Comparison of ENCODE assay signal across 14 cellular contexts in the genomic region with DNA sequence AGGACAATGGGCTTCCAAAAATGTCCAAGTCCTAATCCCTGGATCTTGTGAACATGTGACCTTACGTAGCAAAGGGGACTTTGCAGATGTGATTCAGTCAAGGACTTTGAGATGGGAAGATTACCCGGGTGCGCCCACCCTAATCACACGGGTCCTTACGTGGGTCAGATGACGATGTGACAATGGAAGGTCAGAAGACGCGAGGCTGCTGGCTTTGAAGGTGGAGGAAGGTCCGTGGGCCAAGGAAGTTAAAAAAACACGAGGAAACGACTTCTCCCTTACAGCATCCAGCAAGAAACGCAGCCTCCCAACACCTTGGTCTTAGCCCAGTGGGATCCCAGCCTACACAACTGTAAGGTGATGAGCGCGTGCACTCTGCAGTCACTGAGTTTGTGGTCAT.
A peak's percentile ranks its signal among the peaks of the same experiment; 100 is the strongest.
DNase-seq lines count a peak whose midpoint lies in the region; ATAC-seq and TF ChIP-seq lines count a peak whose summit lies in the region.
"Had no signal": no experiment of that assay in that cellular context is flagged by ENCODE, and none has a peak within 500 bp of the region (broad histone marks: within the 10 kb centered on the region; RNA-seq: fewer than 3 reads in every experiment).

No MANE protein-coding gene starts in this region.

- no peak for TF ChIP-seq EP300 in stomach (IDR thresholded peaks at IDR 0.05)

- TF ChIP-seq CTCF in Peyer's patch (IDR thresholded peaks at IDR 0.05) = no peak
- no peak for TF ChIP-seq CTCF in lung (IDR thresholded peaks at IDR 0.05; ENCODE audit: control extremely low read depth, extremely low read depth)
- no peak for TF ChIP-seq CTCF in stomach (IDR thresholded peaks at IDR 0.05)

- 80 to 85% methylated on average over 14 of the region's 14 CpGs for WGBS in lung, 2 donors
- WGBS in stomach, 5 donors = 79 to 86% (median 82%) methylated on average over 14 of the region's 14 CpGs

- TF ChIP-seq POLR2A in Peyer's patch (IDR thresholded peaks at IDR 0.05) = no peak
- no peak for TF ChIP-seq POLR2A in stomach (IDR thresholded peaks at IDR 0.05)

- no peak for ATAC-seq in lung (ENCODE audit: insufficient read depth, low FRiP score)
- ATAC-seq: HCT116 had no signal

- H3K27ac ChIP-seq in Peyer's patch = no peak overlapping the region
- no peak overlapping the region for H3K27ac ChIP-seq in lung (ENCODE audit: low read depth in 1 of 2, low read length in 1 of 2)
- H3K27ac ChIP-seq in stomach = no peak overlapping the region
- H3K27ac ChIP-seq: BLaER1 treated with 17β-estradiol and CSF1 and Interleukin-3, amounts not matched to agents 10 nM and 100 nM had no signal

- no peak overlapping the region for H3K4me3 ChIP-seq in Peyer's patch
- H3K4me3 ChIP-seq in lung = no peak overlapping the region
- H3K4me3 ChIP-seq in stomach = no peak overlapping the region
- H3K4me3 ChIP-seq: BLaER1 treated with 17β-estradiol and CSF1 and Interleukin-3, amounts not matched to agents 10 nM and 100 nM had no signal

- H3K27me3 ChIP-seq in Peyer's patch (no peaks in the 10 kb centered on the region), lung (ENCODE audit: control insufficient read depth, insufficient read depth) (no peaks in the 10 kb centered on the region), stomach (peaks cover 0 to 67% (median 0%) of the 10 kb centered on the region in 3 donors)
- H3K27me3 ChIP-seq: BLaER1 treated with 17β-estradiol and CSF1 and Interleukin-3, amounts not matched to agents 10 nM and 100 nM had no signal

- intact Hi-C loops in stomach (cut with DNase I; ENCODE audit: low total_unique reads) = no loop called here

- H3K4me1 ChIP-seq in Peyer's patch (no peaks in the 10 kb centered on the region), lung (ENCODE audit: control insufficient read depth in 2 of 2, insufficient read depth in 2 of 2, low read length in 2 of 2) (no peaks in the 10 kb centered on the region), stomach (no peaks in the 10 kb centered on the region)
- H3K4me1 ChIP-seq: BLaER1 treated with 17β-estradiol and CSF1 and Interleukin-3, amounts not matched to agents 10 nM and 100 nM had no signal

- H3K9me3 ChIP-seq in Peyer's patch (no peaks in the 10 kb centered on the region), lung (ENCODE audit: control insufficient read depth in 2 of 2, insufficient read depth in 1 of 2, low read length in 1 of 2) (peaks cover 0 to 3% of the 10 kb centered on the region in 2 donors), stomach (no peaks in the 10 kb centered on the region)
- H3K9me3 ChIP-seq: BLaER1 treated with 17β-estradiol and CSF1 and Interleukin-3, amounts not matched to agents 10 nM and 100 nM had no signal

- peak; percentile 17 for DNase-seq in activated CD8-positive, alpha-beta memory T cell treated with anti-CD3 and anti-CD28 coated beads, Interleukin-2, amount 50 U/mL, for 48 hours
- DNase-seq in activated CD8-positive, alpha-beta memory T cell treated with anti-CD3 and anti-CD28 coated beads for 24 hours = no peak
- DNase-seq in Peyer's patch (peak in 2 of 3 donors; percentile 15 to 24), lung (ENCODE audit: low spot score) (peak; percentile 26), stomach (peak; percentile 17), NCI-H187 (lab: John Stamatoyannopoulos, UW) (no peak), HuH-7.5 (ENCODE audit: low spot score) (no peak)
- DNase-seq in stimulated activated CD4-positive, alpha-beta T cell treated with anti-CD3 and anti-CD28 coated beads, Interleukin-2, amount 100 ng/mL, for 48 hours = no peak
- DNase-seq: ACHN; CD4-positive, CD25-positive, alpha-beta regulatory T cell; DMS53; GF-D8 had no signal

- H3K36me3 ChIP-seq in Peyer's patch = no peaks in the 10 kb centered on the region
- no peaks in the 10 kb centered on the region for H3K36me3 ChIP-seq in lung (ENCODE audit: control insufficient read depth in 2 of 2, insufficient read depth in 2 of 2, low read length in 2 of 2)
- no peaks in the 10 kb centered on the region for H3K36me3 ChIP-seq in stomach
- H3K36me3 ChIP-seq: BLaER1 treated with 17β-estradiol and CSF1 and Interleukin-3, amounts not matched to agents 10 nM and 100 nM had no signal

Comparison
In these comparisons a context has a peak if more than half of its experiments do, and no peak if none do; other contexts are left out.
1. DNase-seq: peak in activated CD8-positive, alpha-beta memory T cell treated with anti-CD3 and anti-CD28 coated beads, Interleukin-2, amount 50 U/mL, for 48 hours (single experiment), Peyer's patch (2 of 3), lung (single experiment) and stomach (single experiment); none in activated CD8-positive, alpha-beta memory T cell treated with anti-CD3 and anti-CD28 coated beads for 24 hours (single experiment), stimulated activated CD4-positive, alpha-beta T cell treated with anti-CD3 and anti-CD28 coated beads, Interleukin-2, amount 100 ng/mL, for 48 hours (0 of 2), NCI-H187 (0 of 2) and HuH-7.5 (single experiment).